Comparison of ENCODE assay signal across 10 cellular contexts in genomic region chr16:20879175-20880053, GRCh38. TPM values are rescaled to one million over a fixed set of nuclear protein-coding genes. Genes with fewer than 3 reads are reported as not detected.
DNase-seq lines count a peak whose midpoint lies in the region; ATAC-seq and TF ChIP-seq lines count a peak whose summit lies in the region.
"Had no signal": no experiment of that assay in that cellular context is flagged by ENCODE, and none has a peak within 500 bp of the region (broad histone marks: within the 10 kb centered on the region; RNA-seq: fewer than 3 reads in every experiment).

No MANE protein-coding gene starts in this region.

- H3K4me1 ChIP-seq in RWPE2 (ENCODE audit: insufficient read depth, poor library complexity, severe bottlenecking) (peaks cover 30% of the 10 kb centered on the region), thoracic aorta (ENCODE audit: control insufficient read depth in 1 of 2, low read depth in 2 of 2) (peaks cover 58 to 81% of the 10 kb centered on the region in 2 donors), Karpas-422 (ENCODE audit: low read length) (peaks cover 28% of the 10 kb centered on the region)

- TF ChIP-seq CTCF in RWPE2 (IDR thresholded peaks at IDR 0.05; ENCODE audit: poor library complexity, severe bottlenecking): no peak
- no peak for TF ChIP-seq CTCF in fibroblast of villous mesenchyme (IDR thresholded peaks at IDR 0.05; ENCODE audit: insufficient read depth, low read depth, low read length)
- TF ChIP-seq CTCF in thoracic aorta (IDR thresholded peaks at IDR 0.05): no peak

- H3K27ac ChIP-seq in RWPE2 (ENCODE audit: poor library complexity, severe bottlenecking): peak overlapping the region; percentile 71
- H3K27ac ChIP-seq in thoracic aorta: peak overlapping the region; percentile 75 to 85
- H3K27ac ChIP-seq in Karpas-422 (ENCODE audit: low read length): no peak overlapping the region
- H3K27ac ChIP-seq: neutrophil had no signal

- DNase-seq in NCI-H82 (lab: John Stamatoyannopoulos, UW) (peak; percentile 36), NCI-H82 treated with DMSO at 0.1 percent for 48 hours (lab: John Stamatoyannopoulos, UW; ENCODE audit: unreplicated experiment) (no peak), RWPE2 (ENCODE audit: low spot score) (no peak), fibroblast of villous mesenchyme (ENCODE audit: low read depth) (peak; percentile 59), thoracic aorta (ENCODE audit: low spot score) (no peak), Karpas-422 (no peak), NCI-H748 (lab: John Stamatoyannopoulos, UW; ENCODE audit: unreplicated experiment) (no peak)
- DNase-seq in NK-92 treated with Interleukin-12 subunit alpha and Interleukin-12 subunit beta, amount 100 ng/mL, for 24 hours (lab: John Stamatoyannopoulos, UW): no peak
- DNase-seq: 8988T had no signal

- H4K20me1 ChIP-seq in Karpas-422 (ENCODE audit: insufficient read depth, low read depth, low read length): no peaks in the 10 kb centered on the region

- H3K9me2 ChIP-seq in Karpas-422 (replicated peaks; ENCODE audit: insufficient read depth, low read length): no peaks in the 10 kb centered on the region

- ATAC-seq in RWPE2 (ENCODE audit: low read depth) (peak; percentile 75), thoracic aorta (ENCODE audit: insufficient number of reproducible peaks, low FRiP score, low read depth) (no peak)

- no peak overlapping the region for H3K4me2 ChIP-seq in Karpas-422 (ENCODE audit: low read depth, low read length, poor library complexity, severe bottlenecking)

- H3K9me3 ChIP-seq in RWPE2 (ENCODE audit: severe bottlenecking) (no peaks in the 10 kb centered on the region), thoracic aorta (no peaks in the 10 kb centered on the region), Karpas-422 (ENCODE audit: low read length) (no peaks in the 10 kb centered on the region)
- H3K9me3 ChIP-seq: neutrophil had no signal

- H3K79me2 ChIP-seq in Karpas-422 (ENCODE audit: low read length): peaks cover 75% of the 10 kb centered on the region

- H3K9ac ChIP-seq in Karpas-422 (ENCODE audit: low read length): no peak overlapping the region

- no peaks in the 10 kb centered on the region for H3K27me3 ChIP-seq in RWPE2 (ENCODE audit: insufficient read depth, poor library complexity, severe bottlenecking)
- H3K27me3 ChIP-seq in thoracic aorta (replicated peaks; ENCODE audit: insufficient read depth): no peaks in the 10 kb centered on the region
- no peaks in the 10 kb centered on the region for H3K27me3 ChIP-seq in Karpas-422 (ENCODE audit: low read length)
- H3K27me3 ChIP-seq: neutrophil had no signal

- H3K4me3 ChIP-seq in RWPE2 (ENCODE audit: severe bottlenecking) (no peak overlapping the region), fibroblast of villous mesenchyme (ENCODE audit: low read depth, low read length) (no peak overlapping the region), thoracic aorta (peak overlapping the region; percentile 54), Karpas-422 (ENCODE audit: low read length) (no peak overlapping the region)

- H3K36me3 ChIP-seq in RWPE2 (ENCODE audit: low read depth) (no peaks in the 10 kb centered on the region), thoracic aorta (no peaks in the 10 kb centered on the region), Karpas-422 (ENCODE audit: insufficient read depth, low read length) (no peaks in the 10 kb centered on the region)
- H3K36me3 ChIP-seq: neutrophil had no signal

- no peak overlapping the region for H2AFZ ChIP-seq in Karpas-422 (ENCODE audit: low read length)

RNA-seq across cellular contexts. Expression of gene DCUN1D3, which starts 20.7 kb away (rescaled TPM):
- total RNA-seq in fibroblast of villous mesenchyme: 24.5 and 52.2 TPM in 2 replicates
- total RNA-seq in thoracic aorta: 10 to 100 TPM; 25.3 to 28.0 TPM
- total RNA-seq in Karpas-422 (2014; rRNA removed; shearing (Covaris generic); ENCODE audit: low replicate concordance): 6.2 and 7.3 TPM in 2 replicates

RNA-seq across cellular contexts. Expression of gene LYRM1, which starts 21.2 kb away (rescaled TPM):
- total RNA-seq in fibroblast of villous mesenchyme (28.0 and 59.2 TPM in 2 replicates), thoracic aorta (10 to 100 TPM; 18.7 to 34.9 TPM)
- total RNA-seq in Karpas-422 (2014; rRNA removed; shearing (Covaris generic); ENCODE audit: low replicate concordance): 37.6 and 43.2 TPM in 2 replicates

Comparison
In these comparisons a context has a peak if more than half of its experiments do, and no peak if none do; other contexts are left out.
1. DNase-seq: peak in NCI-H82 (single experiment) and fibroblast of villous mesenchyme (single experiment); none in NCI-H82 treated with DMSO at 0.1 percent for 48 hours (single experiment), RWPE2 (single experiment), thoracic aorta (single experiment), Karpas-422 (single experiment), NK-92 treated with Interleukin-12 subunit alpha and Interleukin-12 subunit beta, amount 100 ng/mL, for 24 hours (single experiment) and NCI-H748 (single experiment).